Comparison of ENCODE assay signal across 13 cellular contexts in the genomic region with DNA sequence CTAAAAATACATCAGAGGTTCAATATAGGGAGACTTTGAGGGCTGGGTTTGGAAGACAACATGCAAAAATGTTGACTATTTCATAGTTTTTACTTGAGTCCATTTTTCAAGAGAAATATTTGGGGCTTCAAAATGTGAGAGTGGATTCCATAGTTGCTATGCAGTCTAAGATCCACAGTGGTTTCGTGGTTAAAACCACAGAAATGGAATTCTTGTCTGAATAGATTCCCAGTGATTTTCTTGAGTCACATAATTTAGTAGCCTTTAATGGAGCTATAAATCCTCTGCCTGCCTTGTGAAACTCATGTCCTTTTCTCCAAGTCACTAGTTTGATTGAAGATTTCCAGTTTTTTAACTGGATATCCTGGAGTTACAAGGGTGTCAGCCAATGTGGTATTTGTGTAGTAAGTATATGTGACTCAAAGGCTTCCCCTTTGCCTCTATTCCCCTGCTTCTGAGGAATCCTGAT.
DNase-seq lines count a peak whose midpoint lies in the region; ATAC-seq lines count a peak whose summit lies in the region.
"Had no signal": no experiment of that assay in that cellular context is flagged by ENCODE, and none has a peak within 500 bp of the region (broad histone marks: within the 10 kb centered on the region; RNA-seq: fewer than 3 reads in every experiment).

No MANE protein-coding gene starts in this region.

- H3K27me3 ChIP-seq in HAP-1 (ENCODE audit: low read depth), result no peaks in the 10 kb centered on the region; the same call in 1 of the 2 replicates

- no peaks in the 10 kb centered on the region for H3K9me3 ChIP-seq in HAP-1

- H3K4me3 ChIP-seq in HAP-1, result no peak overlapping the region
- H3K4me3 ChIP-seq: GM12878 had no signal

- ATAC-seq in GM21737 (IDR thresholded peaks at IDR 0.05; ENCODE audit: unreplicated experiment), result no peak
- ATAC-seq: CD8-positive, alpha-beta T cell; GM12878 had no signal

- no peaks in the 10 kb centered on the region for H3K36me3 ChIP-seq in HAP-1 (replicated peaks)

- in situ Hi-C loops in HAP-1 (cut with MboI; ENCODE audit: low sequenced_read_pairs), result no loop called here

- peaks cover 3% of the 10 kb centered on the region; the same call in 1 of the 2 replicates for H3K4me1 ChIP-seq in HAP-1
- H3K4me1 ChIP-seq: parathyroid adenoma had no signal

- peak; percentile 79 for DNase-seq in AG08395 (ENCODE audit: low spot score)
- peak; percentile 93 for DNase-seq in HT1080 (ENCODE audit: low read depth)
- peak; percentile 78 for DNase-seq in amniotic stem cell (lab: John Stamatoyannopoulos, UW)
- peak; percentile 97 for DNase-seq in iris pigment epithelial cell (ENCODE audit: low read depth)
- DNase-seq in HAP-1 (ENCODE audit: low spot score in 2 of 2), result no peak
- DNase-seq in NCI-H82 treated with DMSO at 0.1 percent for 48 hours (lab: John Stamatoyannopoulos, UW; ENCODE audit: unreplicated experiment), result no peak
- no peak for DNase-seq in COLO668 (lab: John Stamatoyannopoulos, UW; ENCODE audit: unreplicated experiment)
- DNase-seq: CD8-positive, alpha-beta T cell; NCI-H774; stimulated activated CD4-positive, alpha-beta T cell treated with anti-CD3 and anti-CD28 coated beads, Interleukin-2, amount 100 ng/mL, for 48 hours had no signal

Comparison
In these comparisons a context has a peak if more than half of its experiments do, and no peak if none do; other contexts are left out.
1. DNase-seq: peak in AG08395 (single experiment), HT1080 (single experiment), amniotic stem cell (single experiment) and iris pigment epithelial cell (single experiment); none in HAP-1 (0 of 2), NCI-H82 treated with DMSO at 0.1 percent for 48 hours (single experiment) and COLO668 (single experiment).